ENCODE assay signal across 18 cellular contexts in genomic region chr6:146364816-146365594, GRCh38.
DNase-seq lines count a peak whose midpoint lies in the region; ATAC-seq, FAIRE-seq and TF ChIP-seq lines count a peak whose summit lies in the region.
"Had no signal": no experiment of that assay in that cellular context is flagged by ENCODE, and none has a peak within 500 bp of the region (broad histone marks: within the 10 kb centered on the region; RNA-seq: fewer than 3 reads in every experiment).

No MANE protein-coding gene starts in this region.

- H4K5ac ChIP-seq in mesendoderm (ENCODE audit: low read length): no peak overlapping the region

- H3K9me2 ChIP-seq in PC-3 (replicated peaks; ENCODE audit: low read length): no peaks in the 10 kb centered on the region

- POLR2A ChIA-PET in PC-3 (lab: Charles Lee; ENCODE audit: unreplicated experiment): interaction anchor here (0.5 kb wide), 1 partner anchor 560 kb away, joined by 4 read pairs; no protein-coding TSS in a partner anchor

- H2AFZ ChIP-seq in PC-3 (ENCODE audit: low read length): no peak overlapping the region

- no peak overlapping the region for H3K4me3 Mint-ChIP-seq in activated naive CD8-positive, alpha-beta T cell
- H3K4me3 Mint-ChIP-seq in activated naive CD8-positive, alpha-beta T cell treated with anti-CD3 and anti-CD28 coated beads for 36 hours: no peak overlapping the region
- H3K4me3 Mint-ChIP-seq: B cell; CD4-positive, alpha-beta memory T cell; HFFc6 had no signal

- H3K4me3 ChIP-seq in PC-3 (ENCODE audit: low read length) (no peak overlapping the region), bronchial epithelial cell (ENCODE audit: low read depth, low read length) (no peak overlapping the region), mesendoderm (ENCODE audit: low read length) (no peak overlapping the region), H7 (ENCODE audit: insufficient read depth, low read depth, low read length) (no peak overlapping the region)

- H2BK5ac ChIP-seq in mesendoderm (ENCODE audit: low read length): peak overlapping the region; percentile 7

- no peak overlapping the region for H4K8ac ChIP-seq in mesendoderm (ENCODE audit: low read depth, low read length)

- CTCF ChIA-PET in PC-3 (lab: Charles Lee): no interaction called here

- no peak overlapping the region for H3K4ac ChIP-seq in mesendoderm (ENCODE audit: low read depth, low read length)

- WGBS in mesendoderm (ENCODE audit: extremely low coverage, insufficient coverage, low lambda C conversion rate): 100% methylated on average over 1 of the region's 3 CpGs

- no peak overlapping the region for H3K27ac ChIP-seq in PC-3 (ENCODE audit: low read length)
- no peak overlapping the region for H3K27ac ChIP-seq in mesendoderm (ENCODE audit: low read depth, low read length)
- H3K27ac ChIP-seq: HL-60 had no signal

- no peak overlapping the region for H3K23ac ChIP-seq in mesendoderm (ENCODE audit: low read length)

- no peaks in the 10 kb centered on the region for H3K79me1 ChIP-seq in mesendoderm (ENCODE audit: low read length)

- no peaks in the 10 kb centered on the region for H3K9me3 ChIP-seq in PC-3 (ENCODE audit: low read length)

- H3K36me3 ChIP-seq in PC-3 (ENCODE audit: low read depth, low read length) (no peaks in the 10 kb centered on the region), bronchial epithelial cell (ENCODE audit: control insufficient read depth, insufficient read depth, low read length) (no peaks in the 10 kb centered on the region), mesendoderm (ENCODE audit: control insufficient read depth, insufficient read depth, low read length) (no peaks in the 10 kb centered on the region), H7 (replicated peaks; ENCODE audit: control insufficient read depth, insufficient read depth, low read length) (no peaks in the 10 kb centered on the region)

- no peaks in the 10 kb centered on the region for H3K4me1 Mint-ChIP-seq in activated naive CD8-positive, alpha-beta T cell (ENCODE audit: low read depth)
- H3K4me1 Mint-ChIP-seq in activated naive CD8-positive, alpha-beta T cell treated with anti-CD3 and anti-CD28 coated beads for 36 hours: peaks cover 1% of the 10 kb centered on the region
- H3K4me1 Mint-ChIP-seq: B cell; CD4-positive, alpha-beta memory T cell had no signal

- no peak overlapping the region; the same call in 1 of the 2 replicates for H3K4me2 ChIP-seq in PC-3 (ENCODE audit: low read length)
- no peak overlapping the region for H3K4me2 ChIP-seq in mesendoderm (ENCODE audit: low read length)

- TF ChIP-seq CTCF in PC-3 (conservative IDR thresholded peaks at IDR 0.05; ENCODE audit: low read depth, low read length) (no peak), bronchial epithelial cell (IDR thresholded peaks at IDR 0.05; ENCODE audit: insufficient read depth, low read length, severe bottlenecking) (no peak)

- H3K79me2 ChIP-seq in PC-3 (ENCODE audit: low read length) (no peaks in the 10 kb centered on the region), mesendoderm (ENCODE audit: control insufficient read depth, insufficient read depth, low read length) (no peaks in the 10 kb centered on the region)

- BruUV-seq in PC-3 (replicated peaks; lab: Mats Ljungman, UMichigan): no TSS peak

- H3K9me3 Mint-ChIP-seq in activated naive CD8-positive, alpha-beta T cell (ENCODE audit: low read depth): no peaks in the 10 kb centered on the region
- no peaks in the 10 kb centered on the region for H3K9me3 Mint-ChIP-seq in activated naive CD8-positive, alpha-beta T cell treated with anti-CD3 and anti-CD28 coated beads for 36 hours
- H3K9me3 Mint-ChIP-seq: CD4-positive, alpha-beta memory T cell; HFFc6 had no signal

- H3K9ac ChIP-seq in PC-3 (ENCODE audit: low read length) (no peak overlapping the region), mesendoderm (ENCODE audit: low read length) (no peak overlapping the region)

- H3F3A ChIP-seq in PC-3 (ENCODE audit: low read length, unreplicated experiment): no peaks in the 10 kb centered on the region

- no peak for ATAC-seq in PC-3
- ATAC-seq in Right ventricle myocardium inferior: no peak
- no peak for ATAC-seq in left ventricle myocardium superior

- H3K4me1 ChIP-seq in PC-3 (ENCODE audit: insufficient read depth, low read length) (peaks cover 10% of the 10 kb centered on the region; the same call in 1 of the 2 replicates), mesendoderm (ENCODE audit: control insufficient read depth, low read depth, low read length) (no peaks in the 10 kb centered on the region)

- FAIRE-seq in bronchial epithelial cell (lab: Jason Lieb, UNC): no peak
- FAIRE-seq: D721Med, H1 had no signal

- H3K27me3 Mint-ChIP-seq in activated naive CD8-positive, alpha-beta T cell: no peaks in the 10 kb centered on the region
- no peaks in the 10 kb centered on the region for H3K27me3 Mint-ChIP-seq in activated naive CD8-positive, alpha-beta T cell treated with anti-CD3 and anti-CD28 coated beads for 36 hours
- H3K27me3 Mint-ChIP-seq: B cell; CD4-positive, alpha-beta memory T cell had no signal

- no peaks in the 10 kb centered on the region for H3K36me3 Mint-ChIP-seq in activated naive CD8-positive, alpha-beta T cell
- H3K36me3 Mint-ChIP-seq in activated naive CD8-positive, alpha-beta T cell treated with anti-CD3 and anti-CD28 coated beads for 36 hours: no peaks in the 10 kb centered on the region
- H3K36me3 Mint-ChIP-seq: CD4-positive, alpha-beta memory T cell had no signal

- H2AK5ac ChIP-seq in mesendoderm (ENCODE audit: low read length): no peak overlapping the region

- H2BK15ac ChIP-seq in mesendoderm (replicated peaks; ENCODE audit: low read depth): no peak overlapping the region

- H4K20me1 ChIP-seq in PC-3 (ENCODE audit: low read length): no peaks in the 10 kb centered on the region

- H3K18ac ChIP-seq in mesendoderm (ENCODE audit: low read length): no peak overlapping the region

- H3K56ac ChIP-seq in mesendoderm (ENCODE audit: low read length): peak overlapping the region; percentile 30

- DNase-seq in activated naive CD8-positive, alpha-beta T cell treated with anti-CD3 and anti-CD28 coated beads for 36 hours: no peak
- DNase-seq in PC-3 (peak; percentile 24), bronchial epithelial cell (ENCODE audit: low read depth) (peak; percentile 47), mesendoderm (no peak), Right ventricle myocardium inferior (ENCODE audit: missing footprints) (no peak), left ventricle myocardium superior (no peak), H7 (no peak)
- DNase-seq: DND-41, HFFc6, NCI-H1092, NCI-H1694 treated with DMSO at 0.1 percent for 48 hours, SHP77 had no signal

- intact Hi-C loops in PC-3 (cut with micrococcal nuclease): no loop called here
- intact Hi-C loops in Right ventricle myocardium inferior (cut with DNase I): no loop called here
- intact Hi-C loops in left ventricle myocardium superior (cut with micrococcal nuclease): no loop called here

- peak overlapping the region; percentile 19 for H3K27ac Mint-ChIP-seq in activated naive CD8-positive, alpha-beta T cell
- H3K27ac Mint-ChIP-seq in activated naive CD8-positive, alpha-beta T cell treated with anti-CD3 and anti-CD28 coated beads for 36 hours: no peak overlapping the region
- H3K27ac Mint-ChIP-seq: B cell; CD4-positive, alpha-beta memory T cell; HFFc6 had no signal

- H3K27me3 ChIP-seq in PC-3 (ENCODE audit: low read length): no peaks in the 10 kb centered on the region
- no peaks in the 10 kb centered on the region for H3K27me3 ChIP-seq in bronchial epithelial cell (ENCODE audit: control insufficient read depth, insufficient read depth, low read length)
- peaks cover 2% of the 10 kb centered on the region for H3K27me3 ChIP-seq in mesendoderm (ENCODE audit: insufficient read depth, low read length, poor library complexity)
- no peaks in the 10 kb centered on the region for H3K27me3 ChIP-seq in H7 (ENCODE audit: control insufficient read depth, insufficient read depth, low read length)

- no peak overlapping the region for H2BK120ac ChIP-seq in mesendoderm (ENCODE audit: low read depth, low read length)

Comparison
In these comparisons a context has a peak if more than half of its experiments do, and no peak if none do; other contexts are left out.
1. DNase-seq: peak in PC-3 (single experiment) and bronchial epithelial cell (single experiment); none in activated naive CD8-positive, alpha-beta T cell treated with anti-CD3 and anti-CD28 coated beads for 36 hours (single experiment), mesendoderm (single experiment), Right ventricle myocardium inferior (single experiment), left ventricle myocardium superior (single experiment) and H7 (single experiment).